ENCODE assay signal across 1 cellular context in genomic region chr17:50365165-50365564, GRCh38.
TF ChIP-seq lines count a peak whose summit lies in the region.

No MANE protein-coding gene starts in this region.

TF ChIP-seq in SK-N-SH, 30 proteins besides CTCF, POLR2A, EP300 and RAD21:
- no peak for TF ChIP-seq RFX5 (IDR thresholded peaks at IDR 0.05; ENCODE audit: low read length)
- no peak for TF ChIP-seq USF2 (IDR thresholded peaks at IDR 0.05; ENCODE audit: borderline replicate concordance, low read depth, low read length)
- TF ChIP-seq REST (IDR thresholded peaks at IDR 0.05; ENCODE audit: low read depth, low read length) = no peak
- TF ChIP-seq SMC3 (IDR thresholded peaks at IDR 0.05; ENCODE audit: low read depth, low read length) = no peak
